ENCODE assay signal across 1 cellular context in the genomic region with DNA sequence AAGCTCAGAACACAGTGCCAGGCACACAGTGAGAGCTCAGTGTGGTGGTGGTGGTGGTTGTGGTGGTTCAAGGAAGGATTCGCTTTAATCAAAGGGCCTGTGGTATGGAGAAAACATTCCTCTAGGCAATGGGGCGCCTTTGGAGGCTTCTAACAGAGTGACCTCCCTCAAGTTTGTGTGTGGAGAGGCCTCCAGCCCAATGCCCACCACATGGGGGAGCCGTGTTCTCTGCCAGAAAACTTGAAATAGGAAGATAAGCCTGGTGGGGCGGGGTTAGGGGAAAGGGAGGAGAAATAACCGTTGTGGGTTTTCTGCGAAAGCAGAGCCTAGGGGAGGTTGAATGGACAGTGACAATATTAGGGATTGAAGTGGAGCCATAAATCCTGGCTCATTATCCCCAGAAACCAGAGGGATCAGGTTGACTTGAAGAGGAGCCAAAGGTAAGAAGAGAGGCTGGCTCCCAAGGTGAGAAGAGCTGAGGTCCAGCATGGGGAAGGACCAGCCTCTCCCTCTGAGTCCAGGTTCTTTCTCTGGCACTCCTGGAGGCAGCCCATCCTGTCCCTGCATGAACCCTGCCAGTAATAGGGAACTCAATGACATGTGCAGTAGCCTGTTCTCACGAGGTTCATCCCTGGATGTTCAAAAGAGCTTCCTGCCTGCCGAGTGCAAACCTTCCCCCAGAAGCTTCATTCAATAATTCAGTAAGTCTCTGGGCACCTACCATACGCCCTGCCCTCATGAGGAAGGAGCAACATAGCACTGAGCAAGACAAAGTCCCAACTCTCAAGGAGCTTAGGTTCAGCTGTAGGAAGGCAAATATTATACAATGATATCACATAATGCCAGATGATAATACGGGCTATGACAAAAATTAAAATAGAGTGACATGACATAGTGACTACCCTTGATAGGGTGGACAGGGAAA.
TF ChIP-seq lines count a peak whose summit lies in the region.

No MANE protein-coding gene starts in this region.

TF ChIP-seq in endothelial cell of umbilical vein, 7 proteins besides CTCF, POLR2A, EP300 and RAD21:
- no peak for TF ChIP-seq EZH2 (IDR thresholded peaks at IDR 0.05; ENCODE audit: borderline replicate concordance, low read depth, low read length, severe bottlenecking)
- peak; percentile 22 for TF ChIP-seq GATA2 (IDR thresholded peaks at IDR 0.05; ENCODE audit: insufficient read depth, insufficient read length, low read depth, low read length)
TF ChIP-seq in endothelial cell of umbilical vein: peak in this region for 1.
